ENCODE assay signal across 8 cellular contexts in genomic region chr7:107043916-107044346, GRCh38. TPM values are rescaled to one million over a fixed set of nuclear protein-coding genes. Genes with fewer than 3 reads are reported as not detected.
A peak's percentile ranks its signal among the peaks of the same experiment; 100 is the strongest.
DNase-seq lines count a peak whose midpoint lies in the region; ATAC-seq and TF ChIP-seq lines count a peak whose summit lies in the region.

No MANE protein-coding gene starts in this region.

- peak overlapping the region; percentile 25 to 96 (median 85) for H3K4me3 ChIP-seq in heart left ventricle
- peak overlapping the region; percentile 47 for H3K4me3 ChIP-seq in astrocyte of the spinal cord (ENCODE audit: low read depth, low read length)
- peak overlapping the region; percentile 85 for H3K4me3 ChIP-seq in urinary bladder (ENCODE audit: low read depth, low read length)

- no peak for DNase-seq in heart left ventricle
- DNase-seq in left ventricle myocardium superior, result no peak
- DNase-seq in astrocyte of the spinal cord (ENCODE audit: low read depth, low spot score), result no peak
- no peak for DNase-seq in memory B cell (ENCODE audit: low spot score in 2 of 2)
- no peak for DNase-seq in NCI-H2029 treated with DMSO at 0.1 percent for 48 hours (lab: John Stamatoyannopoulos, UW)
- DNase-seq in NCI-H1694 treated with DMSO at 0.1 percent for 48 hours (lab: John Stamatoyannopoulos, UW), result no peak
- no peak for DNase-seq in activated CD4-positive, alpha-beta T cell treated with anti-CD3 and anti-CD28 coated beads for 4 hours

- no peaks in the 10 kb centered on the region for H3K9me3 Mint-ChIP-seq in memory B cell

- intact Hi-C loops in heart left ventricle (cut with DNase I), result loop anchor here in 1 of 10 donors (10.0 kb wide), 1 partner anchor 101 kb away; no protein-coding TSS in a partner anchor
- intact Hi-C loops in left ventricle myocardium superior (cut with micrococcal nuclease), result no loop called here

- ATAC-seq in heart left ventricle (no peak), left ventricle myocardium superior (no peak), memory B cell (ENCODE audit: low read depth) (no peak)

- H3K4me1 Mint-ChIP-seq in memory B cell, result peaks cover 8% of the 10 kb centered on the region

- no peak for TF ChIP-seq CTCF in heart left ventricle (IDR thresholded peaks at IDR 0.05)
- TF ChIP-seq CTCF in astrocyte of the spinal cord (IDR thresholded peaks at IDR 0.05; ENCODE audit: low read depth, low read length), result no peak

- H3K36me3 ChIP-seq in heart left ventricle, result no peaks in the 10 kb centered on the region
- H3K36me3 ChIP-seq in urinary bladder (ENCODE audit: insufficient read depth), result no peaks in the 10 kb centered on the region

- WGBS in heart left ventricle, 4 donors, result 15 to 26% (median 21%) methylated on average over 6 of the region's 6 CpGs
- 19% methylated on average over 6 of the region's 6 CpGs for WGBS in urinary bladder

- TF ChIP-seq POLR2A in heart left ventricle (IDR thresholded peaks at IDR 0.05), result no peak

- H3K36me3 Mint-ChIP-seq in memory B cell, result no peaks in the 10 kb centered on the region

- H3K9me3 ChIP-seq in heart left ventricle, result peaks cover 0 to 5% (median 0%) of the 10 kb centered on the region in 12 donors

- peak overlapping the region; percentile 78 for H3K4me3 Mint-ChIP-seq in memory B cell

- H3K27ac ChIP-seq in heart left ventricle (peak overlapping the region; percentile 35 to 93 (median 77)), urinary bladder (ENCODE audit: low read depth) (peak overlapping the region; percentile 70)

- in situ Hi-C loops in astrocyte of the spinal cord (cut with HindIII; ENCODE audit: low sequenced_read_pairs), result no loop called here

- no peaks in the 10 kb centered on the region for H3K27me3 ChIP-seq in heart left ventricle

- peaks cover 10% of the 10 kb centered on the region for H3K27me3 Mint-ChIP-seq in memory B cell

- H3K27ac Mint-ChIP-seq in memory B cell, result peak overlapping the region; percentile 4

- peaks cover 0 to 20% (median 13%) of the 10 kb centered on the region in 12 donors for H3K4me1 ChIP-seq in heart left ventricle
- H3K4me1 ChIP-seq in urinary bladder (ENCODE audit: insufficient read depth), result no peaks in the 10 kb centered on the region

RNA-seq across cellular contexts. Expression of gene PRKAR2B, which starts 0.6 kb away (rescaled TPM):
- 10 to 100 TPM; 14.3 to 50.6 (median 18.9) TPM for total RNA-seq in heart left ventricle
- 1 to 10 TPM; 7.0 to 7.5 TPM for polyA plus RNA-seq in heart left ventricle
- 24.2 TPM for total RNA-seq in left ventricle myocardium superior
- total RNA-seq in urinary bladder, result 60.1 TPM
- 42.8 TPM for polyA plus RNA-seq in urinary bladder
